ENCODE assay signal across 12 cellular contexts in the genomic region with DNA sequence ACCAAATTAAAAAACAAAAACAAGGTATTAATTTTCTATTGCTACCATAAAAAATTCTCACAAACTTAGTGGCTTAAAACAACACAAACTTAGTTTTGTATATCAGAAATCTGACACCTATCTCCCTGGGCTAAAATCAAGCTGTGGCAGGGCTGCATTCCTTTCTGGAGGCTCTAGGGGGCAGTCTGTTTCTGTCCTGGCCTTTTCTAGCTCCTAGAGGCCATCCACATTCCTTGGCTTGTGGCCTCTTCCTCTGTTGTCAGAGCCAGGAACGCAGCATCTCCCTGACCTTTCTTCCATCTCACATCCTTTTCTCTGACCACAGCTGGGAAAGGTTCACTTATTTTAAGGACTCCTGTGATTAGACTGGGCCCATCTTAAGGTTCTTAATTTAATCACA. TPM values are rescaled to one million over a fixed set of nuclear protein-coding genes. Genes with fewer than 3 reads are reported as not detected.
DNase-seq lines count a peak whose midpoint lies in the region; ATAC-seq, FAIRE-seq and TF ChIP-seq lines count a peak whose summit lies in the region.
"Had no signal": no experiment of that assay in that cellular context is flagged by ENCODE, and none has a peak within 500 bp of the region (broad histone marks: within the 10 kb centered on the region; RNA-seq: fewer than 3 reads in every experiment).

No MANE protein-coding gene starts in this region.

- no peak for ATAC-seq in activated naive CD4-positive, alpha-beta T cell treated with anti-CD3 and anti-CD28 coated beads, Interleukin-2, amount 50 U/mL, for 72 hours

- DNase-seq in activated naive CD4-positive, alpha-beta T cell treated with anti-CD3 and anti-CD28 coated beads, Interleukin-2, amount 50 U/mL, for 72 hours (ENCODE audit: low spot score in 2 of 2), result no peak
- DNase-seq in Kasumi-1 (lab: John Stamatoyannopoulos, UW), result peak; percentile 16 to 38
- DNase-seq in astrocyte (ENCODE audit: low read depth), result no peak
- DNase-seq in progenitor cell of endocrine pancreas (ENCODE audit: low spot score, unreplicated experiment), result no peak
- no peak for DNase-seq in ACHN
- DNase-seq in D341Med (ENCODE audit: low spot score), result no peak
- DNase-seq in cerebellum (ENCODE audit: low spot score), result no peak
- DNase-seq: activated CD4-positive, CD25-positive, alpha-beta regulatory T cell treated with anti-CD3 and anti-CD28 coated beads, Interleukin-2, amount 50 U/mL, for 72 hours; C1 segment of cervical spinal cord; NCI-H1436 treated with DMSO at 0.1 percent for 48 hours; nucleus accumbens had no signal

- H3K27ac Mint-ChIP-seq in activated naive CD4-positive, alpha-beta T cell treated with anti-CD3 and anti-CD28 coated beads, Interleukin-2, amount 50 U/mL, for 24 hours, result peak overlapping the region; percentile 51
- no peak overlapping the region for H3K27ac Mint-ChIP-seq in activated naive CD4-positive, alpha-beta T cell treated with anti-CD3 and anti-CD28 coated beads, Interleukin-2, amount 50 U/mL, for 72 hours
- no peak overlapping the region for H3K27ac Mint-ChIP-seq in astrocyte (ENCODE audit: unreplicated experiment)
- H3K27ac Mint-ChIP-seq in progenitor cell of endocrine pancreas, result no peak overlapping the region

- no peaks in the 10 kb centered on the region for H3K4me1 ChIP-seq in astrocyte (ENCODE audit: insufficient read depth, low read length)

- no peak overlapping the region for H3K4me3 ChIP-seq in astrocyte (ENCODE audit: insufficient read depth, low read depth, low read length)

- no peaks in the 10 kb centered on the region for H3K9me3 ChIP-seq in astrocyte (ENCODE audit: insufficient read depth, low read depth, low read length)

- TF ChIP-seq CTCF in astrocyte (IDR thresholded peaks at IDR 0.05; ENCODE audit: insufficient read depth, low read depth, low read length) (peak; percentile 11), progenitor cell of endocrine pancreas (IDR thresholded peaks at IDR 0.05; ENCODE audit: unreplicated experiment) (peak; percentile 29)

- no peaks in the 10 kb centered on the region for H3K79me2 ChIP-seq in astrocyte (ENCODE audit: insufficient read depth, low read length)

- no peaks in the 10 kb centered on the region for H3K27me3 Mint-ChIP-seq in activated naive CD4-positive, alpha-beta T cell treated with anti-CD3 and anti-CD28 coated beads, Interleukin-2, amount 50 U/mL, for 24 hours
- H3K27me3 Mint-ChIP-seq in astrocyte (ENCODE audit: low read depth, unreplicated experiment) (peaks cover 2% of the 10 kb centered on the region), progenitor cell of endocrine pancreas (peaks cover 9% of the 10 kb centered on the region)

- H3K9ac ChIP-seq in astrocyte (ENCODE audit: low read length), result no peak overlapping the region

- H4K20me1 ChIP-seq in astrocyte (ENCODE audit: insufficient read depth, low read length), result no peaks in the 10 kb centered on the region

- no peaks in the 10 kb centered on the region for H3K36me3 ChIP-seq in astrocyte (ENCODE audit: insufficient read depth, low read length)

- no peaks in the 10 kb centered on the region for H3K27me3 ChIP-seq in astrocyte (ENCODE audit: insufficient read depth, low read length)

- no peak overlapping the region for H2AFZ ChIP-seq in astrocyte (ENCODE audit: low read depth, low read length)

- peaks cover 2% of the 10 kb centered on the region for H3K36me3 Mint-ChIP-seq in activated naive CD4-positive, alpha-beta T cell treated with anti-CD3 and anti-CD28 coated beads, Interleukin-2, amount 50 U/mL, for 24 hours
- no peaks in the 10 kb centered on the region for H3K36me3 Mint-ChIP-seq in activated naive CD4-positive, alpha-beta T cell treated with anti-CD3 and anti-CD28 coated beads, Interleukin-2, amount 50 U/mL, for 72 hours
- H3K36me3 Mint-ChIP-seq in astrocyte (ENCODE audit: low read depth, unreplicated experiment) (no peaks in the 10 kb centered on the region), progenitor cell of endocrine pancreas (ENCODE audit: insufficient read depth) (no peaks in the 10 kb centered on the region)

- in situ Hi-C loops in ACHN (cut with HindIII; ENCODE audit: low pct_ligation_motif_present, low pct_unique_long_range_greater_than_20kb, low sequenced_read_pairs), result no loop called here

- no peak overlapping the region for H3K27ac ChIP-seq in astrocyte (ENCODE audit: low read depth, low read length)

- no peaks in the 10 kb centered on the region for H3K9me3 Mint-ChIP-seq in activated naive CD4-positive, alpha-beta T cell treated with anti-CD3 and anti-CD28 coated beads, Interleukin-2, amount 50 U/mL, for 24 hours
- no peaks in the 10 kb centered on the region for H3K9me3 Mint-ChIP-seq in activated naive CD4-positive, alpha-beta T cell treated with anti-CD3 and anti-CD28 coated beads, Interleukin-2, amount 50 U/mL, for 72 hours
- H3K9me3 Mint-ChIP-seq in astrocyte (ENCODE audit: unreplicated experiment) (no peaks in the 10 kb centered on the region), progenitor cell of endocrine pancreas (ENCODE audit: low read depth) (peaks cover 7% of the 10 kb centered on the region)

- H3K4me2 ChIP-seq in astrocyte (ENCODE audit: low read length), result no peak overlapping the region

- peaks cover 29% of the 10 kb centered on the region for H3K4me1 Mint-ChIP-seq in activated naive CD4-positive, alpha-beta T cell treated with anti-CD3 and anti-CD28 coated beads, Interleukin-2, amount 50 U/mL, for 24 hours
- H3K4me1 Mint-ChIP-seq in astrocyte (ENCODE audit: low read depth, unreplicated experiment) (no peaks in the 10 kb centered on the region), progenitor cell of endocrine pancreas (ENCODE audit: low read depth) (no peaks in the 10 kb centered on the region)

- no peak overlapping the region for H3K4me3 Mint-ChIP-seq in activated naive CD4-positive, alpha-beta T cell treated with anti-CD3 and anti-CD28 coated beads, Interleukin-2, amount 50 U/mL, for 24 hours
- no peak overlapping the region for H3K4me3 Mint-ChIP-seq in astrocyte (ENCODE audit: unreplicated experiment)
- H3K4me3 Mint-ChIP-seq in progenitor cell of endocrine pancreas (ENCODE audit: low read depth), result no peak overlapping the region

- FAIRE-seq in astrocyte (lab: Jason Lieb, UNC), result no peak

RNA-seq across cellular contexts. Expression of a gene that starts 38.9 kb away (rescaled TPM):
- total RNA-seq in activated naive CD4-positive, alpha-beta T cell treated with anti-CD3 and anti-CD28 coated beads, Interleukin-2, amount 50 U/mL, for 72 hours, result 1 to 10 TPM; 1.1 to 1.6 TPM
- 0.79 and 1.2 TPM in 2 replicates for total RNA-seq in astrocyte
- 4.8 and 5.1 TPM in 2 replicates for total RNA-seq in progenitor cell of endocrine pancreas
- 2.2 TPM for total RNA-seq in cerebellum

Comparison
In these comparisons a context has a peak if more than half of its experiments do, and no peak if none do; other contexts are left out.
1. DNase-seq: peak in Kasumi-1 (2 of 2); none in activated naive CD4-positive, alpha-beta T cell treated with anti-CD3 and anti-CD28 coated beads, Interleukin-2, amount 50 U/mL, for 72 hours (0 of 2), astrocyte (single experiment), progenitor cell of endocrine pancreas (single experiment), ACHN (single experiment), D341Med (single experiment) and cerebellum (single experiment).